9 cellular contexts compared by ENCODE assay signal in genomic region chr22:41919357-41920224, GRCh38. TPM values are rescaled to one million over a fixed set of nuclear protein-coding genes. Genes with fewer than 3 reads are reported as not detected.
DNase-seq lines count a peak whose midpoint lies in the region; ATAC-seq and TF ChIP-seq lines count a peak whose summit lies in the region.
"Had no signal": no experiment of that assay in that cellular context is flagged by ENCODE, and none has a peak within 500 bp of the region (broad histone marks: within the 10 kb centered on the region; RNA-seq: fewer than 3 reads in every experiment).

No MANE protein-coding gene starts in this region.

- H3K27ac ChIP-seq in A673 (ENCODE audit: low read depth, low read length, poor library complexity, severe bottlenecking) (peak overlapping the region; percentile 30), urinary bladder (ENCODE audit: low read depth) (no peak overlapping the region)

- intact Hi-C loops in A673 (cut with micrococcal nuclease; ENCODE audit: unreplicated experiment): no loop called here

- CTCF ChIA-PET in A673 (lab: Charles Lee): no interaction called here

- DNase-seq in A673 (ENCODE audit: low spot score) (peak; percentile 84), epithelial cell of proximal tubule (ENCODE audit: low read depth) (no peak), myocyte (ENCODE audit: low read depth) (peak; percentile 72), pons (ENCODE audit: low spot score) (no peak)
- DNase-seq in activated CD4-positive, alpha-beta T cell treated with anti-CD3 and anti-CD28 coated beads for 1 hour: peak; percentile 22

- 2% methylated on average over 62 of the region's 62 CpGs for WGBS in urinary bladder

- H3K27me3 ChIP-seq in A673 (replicated peaks; ENCODE audit: insufficient read depth, low read depth, low read length, poor library complexity): peaks cover 10% of the 10 kb centered on the region

- TF ChIP-seq CTCF in A673 (conservative IDR thresholded peaks at IDR 0.05; ENCODE audit: low read depth, low read length): no peak
- no peak for TF ChIP-seq CTCF in epithelial cell of proximal tubule (conservative IDR thresholded peaks at IDR 0.05; ENCODE audit: low read depth, low read length)

- H3K9me3 ChIP-seq in A673 (ENCODE audit: low read depth, low read length, poor library complexity, severe bottlenecking): no peaks in the 10 kb centered on the region

- POLR2A ChIA-PET in A673 (lab: Charles Lee; ENCODE audit: low non-redundant PET): no interaction called here

- BruUV-seq in A673 (replicated peaks; lab: Mats Ljungman, UMichigan): no TSS peak

- H3K36me3 ChIP-seq in A673 (ENCODE audit: insufficient read depth, low read length, poor library complexity, severe bottlenecking) (no peaks in the 10 kb centered on the region), urinary bladder (ENCODE audit: insufficient read depth) (no peaks in the 10 kb centered on the region)

- ATAC-seq in GM18520 (IDR thresholded peaks at IDR 0.05; ENCODE audit: unreplicated experiment): peak; percentile 30
- ATAC-seq in HG03097 (IDR thresholded peaks at IDR 0.05; ENCODE audit: low FRiP score, unreplicated experiment): peak; percentile 55

- peaks cover 35% of the 10 kb centered on the region for H3K4me1 ChIP-seq in A673 (ENCODE audit: insufficient read depth, low read length, poor library complexity, severe bottlenecking)
- H3K4me1 ChIP-seq in urinary bladder (ENCODE audit: insufficient read depth): peaks cover 2% of the 10 kb centered on the region

- H3K4me3 ChIP-seq in A673 (ENCODE audit: low read depth, low read length, poor library complexity, severe bottlenecking): peak overlapping the region; percentile 42
- peak overlapping the region; percentile 54 for H3K4me3 ChIP-seq in epithelial cell of proximal tubule (ENCODE audit: low read depth, low read length)
- H3K4me3 ChIP-seq in urinary bladder (ENCODE audit: low read depth, low read length): peak overlapping the region; percentile 44

RNA-seq across cellular contexts. Expression of gene SHISA8, which starts 4.7 kb away (rescaled TPM):
- total RNA-seq in A673 (2021) (1.4 and 1.8 TPM in 2 replicates), epithelial cell of proximal tubule (not detected in 2 replicates), myocyte (0.27 TPM in 1 of 2 replicates, not detected in the other), urinary bladder (not detected)
- 0.06 TPM for polyA plus RNA-seq in myocyte (2012)
- polyA plus RNA-seq in urinary bladder: not detected
- total RNA-seq: lung microvascular endothelial cell had no signal

RNA-seq across cellular contexts. Expression of gene TNFRSF13C, which starts 7.0 kb away (rescaled TPM):
- total RNA-seq in A673 (2021) (6.6 and 8.0 TPM in 2 replicates), epithelial cell of proximal tubule (1.0 TPM in 1 of 2 replicates, not detected in the other), myocyte (0.10 and 0.53 TPM in 2 replicates), urinary bladder (0.53 TPM)
- 0.09 TPM for polyA plus RNA-seq in myocyte (2012)
- polyA plus RNA-seq in urinary bladder: 0.06 TPM
- total RNA-seq: lung microvascular endothelial cell had no signal

RNA-seq across cellular contexts. Expression of gene CENPM, which starts 27.4 kb away (rescaled TPM):
- total RNA-seq in A673 (2021): 62.1 and 67.2 TPM in 2 replicates
- total RNA-seq in epithelial cell of proximal tubule: 58.2 and 68.1 TPM in 2 replicates
- total RNA-seq in myocyte: 0.64 and 0.88 TPM in 2 replicates
- polyA plus RNA-seq in myocyte (2012): 1.5 TPM
- 6.2 TPM for total RNA-seq in urinary bladder
- polyA plus RNA-seq in urinary bladder: 1.1 TPM

RNA-seq across cellular contexts. Expression of gene SEPTIN3, which starts 49.7 kb away (rescaled TPM):
- total RNA-seq in A673 (2021): 3.6 and 4.6 TPM in 2 replicates
- 0.06 and 0.14 TPM in 2 replicates for total RNA-seq in epithelial cell of proximal tubule
- not detected in 2 replicates for total RNA-seq in myocyte
- not detected for polyA plus RNA-seq in myocyte (2012)
- 1.7 TPM for total RNA-seq in urinary bladder
- 0.49 TPM for polyA plus RNA-seq in urinary bladder

Comparison
In these comparisons a context has a peak if more than half of its experiments do, and no peak if none do; other contexts are left out.
1. DNase-seq: peak in A673 (single experiment), activated CD4-positive, alpha-beta T cell treated with anti-CD3 and anti-CD28 coated beads for 1 hour (single experiment) and myocyte (single experiment); none in epithelial cell of proximal tubule (single experiment) and pons (single experiment).
2. Peak in every context shown above with its lines, with median percentiles within 50 percentile points of each other: H3K4me3 ChIP-seq.